1 cellular context compared by ENCODE assay signal in the genomic region with DNA sequence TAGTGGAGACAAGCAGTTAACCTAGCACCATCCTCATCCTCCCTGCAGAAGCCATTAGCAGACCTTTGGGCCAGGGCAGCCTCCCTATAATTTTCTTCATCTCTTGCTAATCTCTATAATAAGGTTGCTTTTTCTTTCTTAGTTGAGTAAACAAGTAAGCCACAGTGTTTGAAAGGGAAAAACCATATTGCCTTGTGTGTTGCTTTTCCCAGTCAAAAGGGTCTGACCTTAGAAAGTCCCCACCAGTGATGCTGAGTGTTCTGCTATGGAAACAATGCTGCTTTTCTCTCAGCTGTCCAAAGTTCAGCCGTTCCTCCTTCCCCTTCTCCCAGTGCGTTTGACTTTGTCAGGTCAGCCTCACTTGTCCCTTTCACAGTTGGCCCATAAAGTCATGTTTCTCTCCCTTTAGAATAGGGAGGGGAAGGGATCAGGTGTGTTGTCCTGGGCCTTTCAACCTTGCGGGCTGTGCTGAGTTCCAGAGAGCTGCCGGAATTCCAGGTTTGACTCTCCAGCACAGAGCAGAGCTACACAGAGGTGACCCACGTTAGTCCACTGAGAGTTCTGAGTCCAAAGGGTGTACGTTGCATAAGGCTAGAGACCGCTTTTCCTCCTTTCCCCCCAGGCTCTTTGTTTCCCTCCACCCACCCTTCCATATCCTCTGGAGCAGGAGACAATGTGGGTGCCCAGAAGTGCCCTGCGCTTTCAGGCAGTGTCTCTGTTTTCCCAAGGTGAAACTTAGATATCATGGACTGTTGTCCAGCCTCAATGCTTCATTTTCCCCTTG.
TF ChIP-seq lines count a peak whose summit lies in the region.

No MANE protein-coding gene starts in this region.

TF ChIP-seq in HepG2, 621 proteins besides CTCF, POLR2A, EP300 and RAD21 (continued from another document and continues in another):
- TF ChIP-seq KIAA2018 (CRISPR knock-in tag; IDR thresholded peaks at IDR 0.05; ENCODE audit: borderline replicate concordance): no peak
- TF ChIP-seq ZBTB46 (CRISPR knock-in tag; IDR thresholded peaks at IDR 0.05; ENCODE audit: borderline replicate concordance): peak; percentile 79; the same call in 1 of the 2 replicates
- TF ChIP-seq ZNF451 (CRISPR knock-in tag; IDR thresholded peaks at IDR 0.05): peak; percentile 86
- TF ChIP-seq RBM39 (IDR thresholded peaks at IDR 0.05; ENCODE audit: low read depth, low read length, poor library complexity, severe bottlenecking): no peak
- no peak for TF ChIP-seq ZNF577 (CRISPR knock-in tag; IDR thresholded peaks at IDR 0.05; ENCODE audit: borderline replicate concordance, low read depth)
- TF ChIP-seq ZNF839 (CRISPR knock-in tag; IDR thresholded peaks at IDR 0.05; ENCODE audit: borderline replicate concordance): no peak
- peak; percentile 89; the same call in 1 of the 2 replicates for TF ChIP-seq HINFP (CRISPR knock-in tag; IDR thresholded peaks at IDR 0.05; ENCODE audit: low read depth)
- TF ChIP-seq ZNF570 (CRISPR knock-in tag; IDR thresholded peaks at IDR 0.05; ENCODE audit: borderline replicate concordance): no peak
- TF ChIP-seq ZKSCAN8 (CRISPR knock-in tag; IDR thresholded peaks at IDR 0.05; ENCODE audit: borderline replicate concordance): peak; percentile 53
- TF ChIP-seq AKAP8 (CRISPR knock-in tag; IDR thresholded peaks at IDR 0.05): peak; percentile 25; the same call in 1 of the 2 replicates
- TF ChIP-seq, protein P1, sequence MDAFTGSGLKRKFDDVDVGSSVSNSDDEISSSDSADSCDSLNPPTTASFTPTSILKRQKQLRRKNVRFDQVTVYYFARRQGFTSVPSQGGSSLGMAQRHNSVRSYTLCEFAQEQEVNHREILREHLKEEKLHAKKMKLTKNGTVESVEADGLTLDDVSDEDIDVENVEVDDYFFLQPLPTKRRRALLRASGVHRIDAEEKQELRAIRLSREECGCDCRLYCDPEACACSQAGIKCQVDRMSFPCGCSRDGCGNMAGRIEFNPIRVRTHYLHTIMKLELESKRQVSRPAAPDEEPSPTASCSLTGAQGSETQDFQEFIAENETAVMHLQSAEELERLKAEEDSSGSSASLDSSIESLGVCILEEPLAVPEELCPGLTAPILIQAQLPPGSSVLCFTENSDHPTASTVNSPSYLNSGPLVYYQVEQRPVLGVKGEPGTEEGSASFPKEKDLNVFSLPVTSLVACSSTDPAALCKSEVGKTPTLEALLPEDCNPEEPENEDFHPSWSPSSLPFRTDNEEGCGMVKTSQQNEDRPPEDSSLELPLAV (CRISPR knock-in tag; conservative IDR thresholded peaks at IDR 0.05; ENCODE audit: low read depth): no peak
- TF ChIP-seq ZNF550 (CRISPR knock-in tag; IDR thresholded peaks at IDR 0.05; ENCODE audit: borderline replicate concordance): no peak
- TF ChIP-seq ZBTB42 (CRISPR knock-in tag; IDR thresholded peaks at IDR 0.05): no peak
- TF ChIP-seq ZNF414 (CRISPR knock-in tag; IDR thresholded peaks at IDR 0.05): no peak; the same call in 1 of the 2 replicates
- TF ChIP-seq, protein P2, sequence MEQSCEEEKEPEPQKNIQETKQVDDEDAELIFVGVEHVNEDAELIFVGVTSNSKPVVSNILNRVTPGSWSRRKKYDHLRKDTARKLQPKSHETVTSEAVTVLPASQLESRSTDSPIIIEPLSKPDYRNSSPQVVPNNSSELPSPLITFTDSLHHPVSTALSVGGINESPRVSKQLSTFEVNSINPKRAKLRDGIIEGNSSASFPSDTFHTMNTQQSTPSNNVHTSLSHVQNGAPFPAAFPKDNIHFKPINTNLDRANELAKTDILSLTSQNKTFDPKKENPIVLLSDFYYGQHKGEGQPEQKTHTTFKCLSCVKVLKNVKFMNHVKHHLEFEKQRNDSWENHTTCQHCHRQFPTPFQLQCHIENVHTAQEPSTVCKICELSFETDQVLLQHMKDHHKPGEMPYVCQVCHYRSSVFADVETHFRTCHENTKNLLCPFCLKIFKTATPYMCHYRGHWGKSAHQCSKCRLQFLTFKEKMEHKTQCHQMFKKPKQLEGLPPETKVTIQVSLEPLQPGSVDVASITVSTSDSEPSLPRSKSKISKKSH (CRISPR knock-in tag; IDR thresholded peaks at IDR 0.05; ENCODE audit: borderline replicate concordance): no peak
- no peak; the same call in 1 of the 2 replicates for TF ChIP-seq CBX5 (CRISPR knock-in tag; IDR thresholded peaks at IDR 0.05; ENCODE audit: borderline replicate concordance)
- peak; percentile 98 for TF ChIP-seq ZNF501 (CRISPR knock-in tag; IDR thresholded peaks at IDR 0.05)
- peak; percentile 87 for TF ChIP-seq ZNF564 (CRISPR knock-in tag; IDR thresholded peaks at IDR 0.05)
- no peak for TF ChIP-seq ZNF879 (CRISPR knock-in tag; IDR thresholded peaks at IDR 0.05)
- 0 out of 2 replicates have a peak, but pooled peaks have one; percentile 56 for TF ChIP-seq ZNF317 (CRISPR knock-in tag; IDR thresholded peaks at IDR 0.05)
- TF ChIP-seq, protein P3, sequence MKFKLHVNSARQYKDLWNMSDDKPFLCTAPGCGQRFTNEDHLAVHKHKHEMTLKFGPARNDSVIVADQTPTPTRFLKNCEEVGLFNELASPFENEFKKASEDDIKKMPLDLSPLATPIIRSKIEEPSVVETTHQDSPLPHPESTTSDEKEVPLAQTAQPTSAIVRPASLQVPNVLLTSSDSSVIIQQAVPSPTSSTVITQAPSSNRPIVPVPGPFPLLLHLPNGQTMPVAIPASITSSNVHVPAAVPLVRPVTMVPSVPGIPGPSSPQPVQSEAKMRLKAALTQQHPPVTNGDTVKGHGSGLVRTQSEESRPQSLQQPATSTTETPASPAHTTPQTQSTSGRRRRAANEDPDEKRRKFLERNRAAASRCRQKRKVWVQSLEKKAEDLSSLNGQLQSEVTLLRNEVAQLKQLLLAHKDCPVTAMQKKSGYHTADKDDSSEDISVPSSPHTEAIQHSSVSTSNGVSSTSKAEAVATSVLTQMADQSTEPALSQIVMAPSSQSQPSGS (CRISPR knock-in tag; IDR thresholded peaks at IDR 0.05): peak; percentile 34; the same call in 1 of the 2 replicates
- TF ChIP-seq ZBTB1 (CRISPR knock-in tag; IDR thresholded peaks at IDR 0.05; ENCODE audit: borderline replicate concordance): 0 out of 2 replicates have a peak, but pooled peaks have one; percentile 28
- TF ChIP-seq HOXA9 (CRISPR knock-in tag; IDR thresholded peaks at IDR 0.05; ENCODE audit: borderline replicate concordance): no peak
- no peak for TF ChIP-seq ZNF713 (CRISPR knock-in tag; IDR thresholded peaks at IDR 0.05)
- peak; percentile 23 for TF ChIP-seq IKZF4 (CRISPR knock-in tag; IDR thresholded peaks at IDR 0.05; ENCODE audit: borderline replicate concordance, low read depth, not compliant biosample characterization)
- peak; percentile 100 for TF ChIP-seq ASH2L (IDR thresholded peaks at IDR 0.05; ENCODE audit: insufficient read length, low read depth, low read length)
- 0 out of 2 replicates have a peak, but pooled peaks have one; percentile 37 for TF ChIP-seq ZNF354B (CRISPR knock-in tag; IDR thresholded peaks at IDR 0.05)
- TF ChIP-seq ZNF616 (CRISPR knock-in tag; IDR thresholded peaks at IDR 0.05; ENCODE audit: low read depth): no peak
- no peak for TF ChIP-seq BATF2 (CRISPR knock-in tag; IDR thresholded peaks at IDR 0.05)
- TF ChIP-seq ZNF83 (CRISPR knock-in tag; IDR thresholded peaks at IDR 0.05; ENCODE audit: borderline replicate concordance): peak; percentile 66; the same call in 1 of the 2 replicates
- no peak for TF ChIP-seq ELF4 (CRISPR knock-in tag; IDR thresholded peaks at IDR 0.05; ENCODE audit: borderline replicate concordance)
